ENCODE assay signal across 9 cellular contexts in the genomic region with DNA sequence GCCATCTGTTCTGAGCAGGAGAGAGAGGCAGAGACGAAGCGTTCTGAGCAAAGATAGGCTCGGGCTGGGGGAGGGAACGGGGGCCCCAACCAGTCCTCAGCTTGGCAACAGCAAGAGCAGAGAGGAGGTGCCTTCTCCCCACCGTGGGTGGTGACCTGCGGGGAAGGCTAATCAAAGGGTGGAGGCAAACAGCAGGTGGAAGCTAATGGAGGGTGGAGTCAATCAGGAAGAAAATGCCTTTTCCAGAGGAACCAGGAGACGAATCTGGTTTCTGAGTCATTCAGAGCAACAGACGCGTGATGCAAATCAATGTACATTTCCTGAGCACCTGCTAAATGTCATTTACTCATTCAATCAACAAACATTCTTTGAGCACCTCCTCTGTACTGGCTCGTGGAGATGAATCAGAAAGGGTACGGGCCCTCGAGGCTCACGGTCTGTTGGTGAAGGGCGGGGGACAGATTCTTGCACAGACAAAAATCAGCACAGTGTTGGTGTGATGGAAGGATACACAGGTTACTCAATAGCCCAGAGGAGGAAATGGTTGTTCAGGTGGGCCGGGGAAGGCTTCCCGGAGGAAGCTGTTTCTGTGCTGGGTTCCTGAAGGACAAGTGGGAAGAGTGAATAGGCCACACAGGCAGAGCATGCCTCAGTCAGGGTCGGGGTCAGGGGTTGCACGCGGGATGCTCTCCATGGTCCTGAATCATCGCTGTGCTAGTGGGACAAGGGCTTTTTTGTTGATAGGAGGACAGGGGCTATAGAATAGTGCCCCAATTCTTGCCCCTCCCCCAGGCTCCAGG. TPM values are rescaled to one million over a fixed set of nuclear protein-coding genes. Genes with fewer than 3 reads are reported as not detected.
DNase-seq lines count a peak whose midpoint lies in the region; ATAC-seq and TF ChIP-seq lines count a peak whose summit lies in the region.
"Had no signal": no experiment of that assay in that cellular context is flagged by ENCODE, and none has a peak within 500 bp of the region (broad histone marks: within the 10 kb centered on the region; RNA-seq: fewer than 3 reads in every experiment).

No MANE protein-coding gene starts in this region.

- H3K4me3 Mint-ChIP-seq in stimulated activated naive B cell treated with anti-CD40 and anti-IgM and Interleukin-4, amounts not matched to agents 10 μg/mL and 1 μg/mL and 100 μg/mL, for 72 hours, result no peak overlapping the region
- H3K4me3 Mint-ChIP-seq: T-helper 1 cell treated with Interleukin-12 subunit alpha and Interleukin-12 subunit beta and Interleukin-4 antibody, amounts not matched to agents 30 μg/mL and 1 μg/mL, for 36 hours had no signal

- no peaks in the 10 kb centered on the region for H3K9me3 Mint-ChIP-seq in stimulated activated naive B cell treated with anti-CD40 and anti-IgM and Interleukin-4, amounts not matched to agents 10 μg/mL and 1 μg/mL and 100 μg/mL, for 72 hours
- H3K9me3 Mint-ChIP-seq: T-helper 1 cell treated with Interleukin-12 subunit alpha and Interleukin-12 subunit beta and Interleukin-4 antibody, amounts not matched to agents 30 μg/mL and 1 μg/mL, for 36 hours had no signal

- peaks cover 3% of the 10 kb centered on the region for H3K27me3 ChIP-seq in foreskin keratinocyte

- DNase-seq in activated gamma-delta T cell treated with Interleukin-2 at 50 U/mL for 16 hours (peak; percentile 19), activated gamma-delta T cell (lab: John Stamatoyannopoulos, UW) (no peak), SHP77 treated with DMSO at 0.1 percent for 48 hours (lab: John Stamatoyannopoulos, UW) (peak; percentile 44), foreskin keratinocyte (peak; percentile 75 to 81), NCI-H1105 treated with DMSO at 0.1 percent for 48 hours (lab: John Stamatoyannopoulos, UW) (no peak), activated T-cell treated with anti-CD3 and anti-CD28 coated beads for 4 hours (no peak)
- DNase-seq in stimulated activated naive B cell treated with anti-CD40 and anti-IgM and Interleukin-4, amounts not matched to agents 10 μg/mL and 1 μg/mL and 100 μg/mL, for 72 hours, result no peak

- TF ChIP-seq CTCF in foreskin keratinocyte (conservative IDR thresholded peaks at IDR 0.05), result no peak

- peaks cover 6 to 18% of the 10 kb centered on the region in 2 donors for H3K27me3 Mint-ChIP-seq in stimulated activated naive B cell treated with anti-CD40 and anti-IgM and Interleukin-4, amounts not matched to agents 10 μg/mL and 1 μg/mL and 100 μg/mL, for 72 hours

- H3K4me1 Mint-ChIP-seq in stimulated activated naive B cell treated with anti-CD40 and anti-IgM and Interleukin-4, amounts not matched to agents 10 μg/mL and 1 μg/mL and 100 μg/mL, for 72 hours, result peaks cover 19 to 22% of the 10 kb centered on the region in 2 donors

- H3K27ac ChIP-seq in foreskin keratinocyte, result no peak overlapping the region

- no peaks in the 10 kb centered on the region for H3K36me3 Mint-ChIP-seq in stimulated activated naive B cell treated with anti-CD40 and anti-IgM and Interleukin-4, amounts not matched to agents 10 μg/mL and 1 μg/mL and 100 μg/mL, for 72 hours

- peak; percentile 74 for ATAC-seq in foreskin keratinocyte
- ATAC-seq in stimulated activated naive B cell treated with anti-CD40 and anti-IgM and Interleukin-4, amounts not matched to agents 10 μg/mL and 1 μg/mL and 100 μg/mL, for 72 hours (replicated peaks), result peak; percentile 49 to 69
- no peak for ATAC-seq in GM19023 (IDR thresholded peaks at IDR 0.05; ENCODE audit: unreplicated experiment)

- H3K27ac Mint-ChIP-seq in stimulated activated naive B cell treated with anti-CD40 and anti-IgM and Interleukin-4, amounts not matched to agents 10 μg/mL and 1 μg/mL and 100 μg/mL, for 72 hours, result no peak overlapping the region
- H3K27ac Mint-ChIP-seq: T-helper 1 cell treated with Interleukin-12 subunit alpha and Interleukin-12 subunit beta and Interleukin-4 antibody, amounts not matched to agents 30 μg/mL and 1 μg/mL, for 36 hours had no signal

- peaks cover 7% of the 10 kb centered on the region for H3K4me1 ChIP-seq in foreskin keratinocyte

RNA-seq across cellular contexts. Expression of gene SPNS2, which starts 5.7 kb away (rescaled TPM):
- 0.31 and 0.35 TPM in 2 replicates for total RNA-seq in foreskin keratinocyte
- 0.22 and 0.47 TPM in 2 replicates for polyA plus RNA-seq in foreskin keratinocyte

RNA-seq across cellular contexts. Expression of gene SPNS3, which starts 59.2 kb away (rescaled TPM):
- not detected in 2 replicates for total RNA-seq in foreskin keratinocyte
- 0.12 TPM in 1 of 2 replicates, not detected in the other for polyA plus RNA-seq in foreskin keratinocyte

Comparison
In these comparisons a context has a peak if more than half of its experiments do, and no peak if none do; other contexts are left out.
1. DNase-seq: peak in activated gamma-delta T cell treated with Interleukin-2 at 50 U/mL for 16 hours (single experiment), SHP77 treated with DMSO at 0.1 percent for 48 hours (single experiment) and foreskin keratinocyte (2 of 2); none in activated gamma-delta T cell (single experiment), stimulated activated naive B cell treated with anti-CD40 and anti-IgM and Interleukin-4, amounts not matched to agents 10 μg/mL and 1 μg/mL and 100 μg/mL, for 72 hours (single experiment), NCI-H1105 treated with DMSO at 0.1 percent for 48 hours (single experiment) and activated T-cell treated with anti-CD3 and anti-CD28 coated beads for 4 hours (single experiment).